Comparison of ENCODE assay signal across 4 cellular contexts in genomic region chr17:61567045-61567802, GRCh38.
TF ChIP-seq lines count a peak whose summit lies in the region.

No MANE protein-coding gene starts in this region.

TF ChIP-seq in SK-N-SH, 30 proteins besides CTCF, POLR2A, EP300 and RAD21:
- TF ChIP-seq FOXM1 (IDR thresholded peaks at IDR 0.05; ENCODE audit: low read depth) = no peak

TF ChIP-seq in SK-N-SH treated with all-trans-retinoic acid at 6 μM for 48 hours, 23 proteins besides CTCF, POLR2A, EP300 and RAD21 (continues in another document):
- TF ChIP-seq TCF4 (CRISPR knock-in tag; IDR thresholded peaks at IDR 0.05; ENCODE audit: borderline replicate concordance) (no peak), OSR1 (CRISPR knock-in tag; IDR thresholded peaks at IDR 0.05) (no peak), BACH2 (CRISPR knock-in tag; IDR thresholded peaks at IDR 0.05; ENCODE audit: borderline replicate concordance) (no peak), GLIS3 (CRISPR knock-in tag; IDR thresholded peaks at IDR 0.05) (no peak), ZNF565 (CRISPR knock-in tag; conservative IDR thresholded peaks at IDR 0.05; ENCODE audit: low read depth) (no peak), ISL1 (CRISPR knock-in tag; IDR thresholded peaks at IDR 0.05) (no peak), ZFP30 (CRISPR knock-in tag; IDR thresholded peaks at IDR 0.05) (no peak), ESRRG (CRISPR knock-in tag; IDR thresholded peaks at IDR 0.05) (no peak), CSRNP3 (CRISPR knock-in tag; IDR thresholded peaks at IDR 0.05) (no peak), SNAI2 (CRISPR knock-in tag; IDR thresholded peaks at IDR 0.05) (no peak), ZNF70 (CRISPR knock-in tag; IDR thresholded peaks at IDR 0.05) (no peak), RARB (CRISPR knock-in tag; IDR thresholded peaks at IDR 0.05) (no peak), ZNF8 (CRISPR knock-in tag; IDR thresholded peaks at IDR 0.05) (no peak), TSHZ2 (CRISPR knock-in tag; IDR thresholded peaks at IDR 0.05) (no peak), ARNTL (CRISPR knock-in tag; IDR thresholded peaks at IDR 0.05; ENCODE audit: borderline replicate concordance, low read depth) (no peak), PPARA (CRISPR knock-in tag; IDR thresholded peaks at IDR 0.05; ENCODE audit: borderline replicate concordance) (no peak)

TF ChIP-seq in GM12878, 131 proteins besides CTCF, POLR2A, EP300 and RAD21:
- TF ChIP-seq MTA2 (IDR thresholded peaks at IDR 0.05; ENCODE audit: low read depth) (no peak), ETV6 (conservative IDR thresholded peaks at IDR 0.05 in 1 of 2, IDR thresholded peaks at IDR 0.05 in 1 of 2; ENCODE audit: borderline replicate concordance in 1 of 2, low read depth in 1 of 2) (peak in 1 of 2 experiments; percentile 90; a peak in 2 of 4 replicates), NFXL1 (IDR thresholded peaks at IDR 0.05; ENCODE audit: borderline replicate concordance) (peak; percentile 76; the same call in 1 of the 2 replicates), POLR2AphosphoS5 (IDR thresholded peaks at IDR 0.05; ENCODE audit: low read length) (no peak)

TF ChIP-seq in liver, 16 proteins besides CTCF, POLR2A, EP300 and RAD21:
- peak; percentile 5 for TF ChIP-seq TAF1 (conservative IDR thresholded peaks at IDR 0.05)
- TF ChIP-seq EGR1 (IDR thresholded peaks at IDR 0.05; ENCODE audit: low read depth in 2 of 2) = no peak
- TF ChIP-seq NR2F2 (IDR thresholded peaks at IDR 0.05) = no peak
